In the genomic region with DNA sequence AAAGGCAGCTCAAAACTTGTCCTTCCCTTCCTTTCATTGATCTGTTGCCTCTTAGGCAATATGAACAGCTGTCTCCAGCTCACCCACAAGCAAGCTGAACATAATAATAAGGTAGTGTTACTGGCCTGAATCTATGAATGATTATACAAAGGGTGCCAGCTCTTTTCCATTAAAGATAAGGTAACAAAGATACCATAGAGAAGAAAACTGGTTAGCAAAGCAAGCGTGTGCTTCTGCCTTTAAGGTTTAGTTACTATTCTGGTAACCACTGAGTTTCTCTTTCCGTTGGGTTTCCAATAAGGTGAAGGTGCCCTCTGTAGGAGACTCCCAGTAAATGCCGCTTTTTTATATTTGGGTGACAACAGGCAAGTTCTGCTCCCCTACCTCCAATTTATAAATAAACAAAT, we compare ENCODE assay signal across 9 cellular contexts. TPM values are rescaled to one million over a fixed set of nuclear protein-coding genes. Genes with fewer than 3 reads are reported as not detected.
A peak's percentile ranks its signal among the peaks of the same experiment; 100 is the strongest.
DNase-seq lines count a peak whose midpoint lies in the region; ATAC-seq, FAIRE-seq and TF ChIP-seq lines count a peak whose summit lies in the region.
"Had no signal": no experiment of that assay in that cellular context is flagged by ENCODE, and none has a peak within 500 bp of the region (broad histone marks: within the 10 kb centered on the region; RNA-seq: fewer than 3 reads in every experiment).

No MANE protein-coding gene starts in this region.

- H3K9me3 ChIP-seq in lower lobe of right lung, result no peaks in the 10 kb centered on the region
- no peaks in the 10 kb centered on the region for H3K9me3 ChIP-seq in sigmoid colon

- ATAC-seq in GM19351 (IDR thresholded peaks at IDR 0.05; ENCODE audit: unreplicated experiment) (peak; percentile 96), HG03139 (IDR thresholded peaks at IDR 0.05; ENCODE audit: unreplicated experiment) (peak; percentile 98), lower lobe of right lung (peak; percentile 69 to 78)

- TF ChIP-seq EP300 in sigmoid colon (IDR thresholded peaks at IDR 0.05), result no peak

- CTCF ChIA-PET in MCF 10A (lab: Yijun Ruan, JAX), result interaction anchor here (0.6 to 1.6 kb wide), 12 partner anchors 9 to 593 kb away, joined by 3 to 6 read pairs (median 4); no protein-coding TSS in a partner anchor

- BruUV-seq in MCF 10A (replicated peaks; lab: Mats Ljungman, UMichigan), result no TSS peak

- H3K4me1 Mint-ChIP-seq in MCF 10A (ENCODE audit: insufficient read depth, unreplicated experiment), result no peaks in the 10 kb centered on the region

- H3K27me3 ChIP-seq in lower lobe of right lung (ENCODE audit: low read depth), result no peaks in the 10 kb centered on the region
- no peaks in the 10 kb centered on the region for H3K27me3 ChIP-seq in sigmoid colon

- no peaks in the 10 kb centered on the region for H3K9me3 Mint-ChIP-seq in MCF 10A (ENCODE audit: unreplicated experiment)

- no peak overlapping the region for H3K4me3 Mint-ChIP-seq in MCF 10A (ENCODE audit: unreplicated experiment)

- H3K27me3 Mint-ChIP-seq in MCF 10A (ENCODE audit: insufficient read depth, unreplicated experiment), result peaks cover 60% of the 10 kb centered on the region

- TF ChIP-seq POLR2A in sigmoid colon (IDR thresholded peaks at IDR 0.05), result no peak

- no peaks in the 10 kb centered on the region for H3K36me3 Mint-ChIP-seq in MCF 10A (ENCODE audit: insufficient read depth, unreplicated experiment)

- H3K36me3 ChIP-seq in lower lobe of right lung, result no peaks in the 10 kb centered on the region
- no peaks in the 10 kb centered on the region for H3K36me3 ChIP-seq in sigmoid colon

- POLR2A ChIA-PET in MCF 10A (lab: Yijun Ruan, JAX), result no interaction called here

- H3K27ac Mint-ChIP-seq in MCF 10A (ENCODE audit: low read depth, unreplicated experiment), result no peak overlapping the region

- H3K4me3 ChIP-seq in lower lobe of right lung (no peak overlapping the region), sigmoid colon (no peak overlapping the region)

- intact Hi-C loops in MCF 10A (cut with micrococcal nuclease) (no loop called here), lower lobe of right lung (cut with DNase I) (no loop called here), sigmoid colon (cut with DNase I) (no loop called here)

- WGBS in sigmoid colon, 2 donors, result 2 to 8% methylated on average over 3 of the region's 3 CpGs

- peak; percentile 78 for DNase-seq in DMS 273 (lab: John Stamatoyannopoulos, UW; ENCODE audit: unreplicated experiment)
- peak; percentile 83 for DNase-seq in NCI-H345 (lab: John Stamatoyannopoulos, UW)
- DNase-seq in MCF 10A (ENCODE audit: unreplicated experiment), result peak; percentile 26
- DNase-seq in lower lobe of right lung, result no peak
- DNase-seq in HTR-8/SVneo (ENCODE audit: insufficient read length, low spot score), result no peak
- no peak for DNase-seq in sigmoid colon

- no peak overlapping the region for H3K27ac ChIP-seq in lower lobe of right lung
- no peak overlapping the region for H3K27ac ChIP-seq in sigmoid colon

- FAIRE-seq in HTR-8/SVneo (lab: Jason Lieb, UNC), result no peak

- H3K4me1 ChIP-seq in lower lobe of right lung, result peaks cover 4% of the 10 kb centered on the region
- H3K4me1 ChIP-seq in sigmoid colon, result no peaks in the 10 kb centered on the region

- TF ChIP-seq CTCF in MCF 10A (IDR thresholded peaks at IDR 0.05; ENCODE audit: unreplicated experiment) (peak; percentile 49), lower lobe of right lung (IDR thresholded peaks at IDR 0.05) (peak; percentile 63), sigmoid colon (IDR thresholded peaks at IDR 0.05) (peak in 2 of 4 experiments; percentile 9 to 20)

RNA-seq across cellular contexts. Expression of gene DACH1, which starts 12.1 kb away (rescaled TPM):
- total RNA-seq in MCF 10A (2022), result not detected in 2 replicates
- 8.1 TPM for total RNA-seq in lower lobe of right lung
- total RNA-seq in sigmoid colon, result 1 to 10 TPM in 2 of 4 donors, under 1 TPM in 2; 0.49 to 1.9 (median 1.2) TPM
- 1 to 10 TPM; 1.4 to 1.8 (median 1.6) TPM for polyA plus RNA-seq in sigmoid colon
- total RNA-seq: T-helper 1 cell treated with Interleukin-12 subunit alpha and Interleukin-12 subunit beta and Interleukin-4 antibody, amounts not matched to agents 30 ng/mL and 1 ng/mL, for 36 hours had no signal

Comparison
In these comparisons a context has a peak if more than half of its experiments do, and no peak if none do; other contexts are left out.
1. DNase-seq: peak in DMS 273 (single experiment), NCI-H345 (single experiment) and MCF 10A (single experiment); none in lower lobe of right lung (single experiment), HTR-8/SVneo (single experiment) and sigmoid colon (single experiment).
2. Peak in every context shown above with its lines, with median percentiles within 50 percentile points of each other: ATAC-seq.